ENCODE assay signal across 1 cellular context in genomic region chr3:175287361-175287963, GRCh38.
TF ChIP-seq lines count a peak whose summit lies in the region.

No MANE protein-coding gene starts in this region.

TF ChIP-seq in GM23338, 12 proteins besides CTCF, POLR2A, EP300 and RAD21 (continued from another document):
- TF ChIP-seq, protein P1, sequence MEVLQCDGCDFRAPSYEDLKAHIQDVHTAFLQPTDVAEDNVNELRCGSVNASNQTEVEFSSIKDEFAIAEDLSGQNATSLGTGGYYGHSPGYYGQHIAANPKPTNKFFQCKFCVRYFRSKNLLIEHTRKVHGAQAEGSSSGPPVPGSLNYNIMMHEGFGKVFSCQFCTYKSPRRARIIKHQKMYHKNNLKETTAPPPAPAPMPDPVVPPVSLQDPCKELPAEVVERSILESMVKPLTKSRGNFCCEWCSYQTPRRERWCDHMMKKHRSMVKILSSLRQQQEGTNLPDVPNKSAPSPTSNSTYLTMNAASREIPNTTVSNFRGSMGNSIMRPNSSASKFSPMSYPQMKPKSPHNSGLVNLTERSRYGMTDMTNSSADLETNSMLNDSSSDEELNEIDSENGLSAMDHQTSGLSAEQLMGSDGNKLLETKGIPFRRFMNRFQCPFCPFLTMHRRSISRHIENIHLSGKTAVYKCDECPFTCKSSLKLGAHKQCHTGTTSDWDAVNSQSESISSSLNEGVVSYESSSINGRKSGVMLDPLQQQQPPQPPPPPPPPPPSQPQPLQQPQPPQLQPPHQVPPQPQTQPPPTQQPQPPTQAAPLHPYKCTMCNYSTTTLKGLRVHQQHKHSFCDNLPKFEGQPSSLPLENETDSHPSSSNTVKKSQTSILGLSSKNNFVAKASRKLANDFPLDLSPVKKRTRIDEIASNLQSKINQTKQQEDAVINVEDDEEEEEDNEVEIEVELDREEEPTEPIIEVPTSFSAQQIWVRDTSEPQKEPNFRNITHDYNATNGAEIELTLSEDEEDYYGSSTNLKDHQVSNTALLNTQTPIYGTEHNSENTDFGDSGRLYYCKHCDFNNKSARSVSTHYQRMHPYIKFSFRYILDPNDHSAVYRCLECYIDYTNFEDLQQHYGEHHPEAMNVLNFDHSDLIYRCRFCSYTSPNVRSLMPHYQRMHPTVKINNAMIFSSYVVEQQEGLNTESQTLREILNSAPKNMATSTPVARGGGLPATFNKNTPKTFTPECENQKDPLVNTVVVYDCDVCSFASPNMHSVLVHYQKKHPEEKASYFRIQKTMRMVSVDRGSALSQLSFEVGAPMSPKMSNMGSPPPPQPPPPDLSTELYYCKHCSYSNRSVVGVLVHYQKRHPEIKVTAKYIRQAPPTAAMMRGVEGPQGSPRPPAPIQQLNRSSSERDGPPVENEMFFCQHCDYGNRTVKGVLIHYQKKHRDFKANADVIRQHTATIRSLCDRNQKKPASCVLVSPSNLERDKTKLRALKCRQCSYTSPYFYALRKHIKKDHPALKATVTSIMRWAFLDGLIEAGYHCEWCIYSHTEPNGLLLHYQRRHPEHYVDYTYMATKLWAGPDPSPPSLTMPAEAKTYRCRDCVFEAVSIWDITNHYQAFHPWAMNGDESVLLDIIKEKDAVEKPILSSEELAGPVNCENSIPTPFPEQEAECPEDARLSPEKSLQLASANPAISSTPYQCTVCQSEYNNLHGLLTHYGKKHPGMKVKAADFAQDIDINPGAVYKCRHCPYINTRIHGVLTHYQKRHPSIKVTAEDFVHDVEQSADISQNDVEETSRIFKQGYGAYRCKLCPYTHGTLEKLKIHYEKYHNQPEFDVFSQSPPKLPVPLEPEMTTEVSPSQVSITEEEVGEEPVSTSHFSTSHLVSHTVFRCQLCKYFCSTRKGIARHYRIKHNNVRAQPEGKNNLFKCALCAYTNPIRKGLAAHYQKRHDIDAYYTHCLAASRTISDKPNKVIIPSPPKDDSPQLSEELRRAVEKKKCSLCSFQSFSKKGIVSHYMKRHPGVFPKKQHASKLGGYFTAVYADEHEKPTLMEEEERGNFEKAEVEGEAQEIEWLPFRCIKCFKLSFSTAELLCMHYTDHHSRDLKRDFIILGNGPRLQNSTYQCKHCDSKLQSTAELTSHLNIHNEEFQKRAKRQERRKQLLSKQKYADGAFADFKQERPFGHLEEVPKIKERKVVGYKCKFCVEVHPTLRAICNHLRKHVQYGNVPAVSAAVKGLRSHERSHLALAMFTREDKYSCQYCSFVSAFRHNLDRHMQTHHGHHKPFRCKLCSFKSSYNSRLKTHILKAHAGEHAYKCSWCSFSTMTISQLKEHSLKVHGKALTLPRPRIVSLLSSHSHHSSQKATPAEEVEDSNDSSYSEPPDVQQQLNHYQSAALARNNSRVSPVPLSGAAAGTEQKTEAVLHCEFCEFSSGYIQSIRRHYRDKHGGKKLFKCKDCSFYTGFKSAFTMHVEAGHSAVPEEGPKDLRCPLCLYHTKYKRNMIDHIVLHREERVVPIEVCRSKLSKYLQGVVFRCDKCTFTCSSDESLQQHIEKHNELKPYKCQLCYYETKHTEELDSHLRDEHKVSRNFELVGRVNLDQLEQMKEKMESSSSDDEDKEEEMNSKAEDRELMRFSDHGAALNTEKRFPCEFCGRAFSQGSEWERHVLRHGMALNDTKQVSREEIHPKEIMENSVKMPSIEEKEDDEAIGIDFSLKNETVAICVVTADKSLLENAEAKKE (CRISPR knock-in tag; IDR thresholded peaks at IDR 0.05), result no peak
- no peak for TF ChIP-seq POLR2AphosphoS5 (IDR thresholded peaks at IDR 0.05; ENCODE audit: low read depth)
- TF ChIP-seq JUNB (IDR thresholded peaks at IDR 0.05; ENCODE audit: unreplicated experiment), result no peak
- no peak for TF ChIP-seq EZH2 (IDR thresholded peaks at IDR 0.05; ENCODE audit: low read depth, unreplicated experiment)
- no peak for TF ChIP-seq ZNF114 (CRISPR knock-in tag; IDR thresholded peaks at IDR 0.05)
- no peak for TF ChIP-seq EZH2phosphoT487 (IDR thresholded peaks at IDR 0.05; ENCODE audit: unreplicated experiment)
- TF ChIP-seq ETS1 (IDR thresholded peaks at IDR 0.05), result no peak
- TF ChIP-seq ZNF331 (CRISPR knock-in tag; IDR thresholded peaks at IDR 0.05; ENCODE audit: low read depth), result no peak
- TF ChIP-seq CREB1 (CRISPR knock-in tag; IDR thresholded peaks at IDR 0.05; ENCODE audit: low read depth), result no peak
TF ChIP-seq in GM23338: peak in this region for 0.
